Comparison of ENCODE assay signal across 17 cellular contexts in the genomic region with DNA sequence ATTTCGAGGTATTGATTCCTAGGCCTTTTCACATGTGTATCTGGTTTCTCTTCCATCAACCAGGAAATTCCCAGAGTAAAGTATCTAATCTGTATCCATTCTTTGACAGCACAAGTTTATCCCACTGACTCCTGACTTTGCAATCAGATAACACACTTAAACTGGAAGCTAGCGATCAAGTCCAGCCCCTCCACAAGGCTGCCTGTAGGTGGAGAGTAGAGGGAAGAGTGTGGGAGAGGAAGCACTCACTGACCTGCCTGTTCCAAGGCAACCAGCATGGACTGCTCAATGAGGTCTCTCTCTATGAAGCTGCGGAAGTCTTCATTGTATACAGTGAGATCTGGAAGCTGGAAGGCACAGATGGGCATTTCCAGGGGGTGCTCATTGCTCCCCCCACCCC.
"Had no signal": no experiment of that assay in that cellular context is flagged by ENCODE, and none has a peak within 500 bp of the region (broad histone marks: within the 10 kb centered on the region; RNA-seq: fewer than 3 reads in every experiment).

No MANE protein-coding gene starts in this region.

- H3K27ac Mint-ChIP-seq: activated CD4-positive, alpha-beta T cell treated with anti-CD3 and anti-CD28 coated beads for 36 hours; effector memory CD8-positive, alpha-beta T cell; neural progenitor cell; stimulated activated naive CD8-positive, alpha-beta T cell treated with anti-CD3 and anti-CD28 coated beads, Interleukin-15, Interleukin-2, amounts not matched to agents 100 ng/mL and 50 ng/mL, for 24 hours; T-helper 1 cell treated with Interleukin-12 subunit alpha and Interleukin-12 subunit beta and Interleukin-4 antibody, amounts not matched to agents 30 μg/mL and 1 μg/mL, for 36 hours had no signal

- H3K9me3 ChIP-seq: heart right ventricle, lower lobe of right lung, right lobe of liver, upper lobe of left lung had no signal

- H3K27me3 Mint-ChIP-seq: activated CD4-positive, alpha-beta T cell treated with anti-CD3 and anti-CD28 coated beads for 36 hours; effector memory CD8-positive, alpha-beta T cell; stimulated activated naive CD8-positive, alpha-beta T cell treated with anti-CD3 and anti-CD28 coated beads, Interleukin-15, Interleukin-2, amounts not matched to agents 100 ng/mL and 50 ng/mL, for 24 hours had no signal

- H3K4me1 Mint-ChIP-seq: neural progenitor cell had no signal

- H3K4me3 ChIP-seq: heart right ventricle, lower lobe of right lung, neural progenitor cell, right lobe of liver, smooth muscle cell, upper lobe of left lung had no signal

- H3K9ac ChIP-seq: neural progenitor cell had no signal

- H3K4me3 Mint-ChIP-seq: activated CD4-positive, alpha-beta T cell treated with anti-CD3 and anti-CD28 coated beads for 36 hours; effector memory CD8-positive, alpha-beta T cell; neural progenitor cell; stimulated activated naive CD8-positive, alpha-beta T cell treated with anti-CD3 and anti-CD28 coated beads, Interleukin-15, Interleukin-2, amounts not matched to agents 100 ng/mL and 50 ng/mL, for 24 hours; T-helper 1 cell treated with Interleukin-12 subunit alpha and Interleukin-12 subunit beta and Interleukin-4 antibody, amounts not matched to agents 30 μg/mL and 1 μg/mL, for 36 hours had no signal

- H3K27me3 ChIP-seq: neural progenitor cell, right lobe of liver, upper lobe of left lung had no signal

- H3K27ac ChIP-seq: heart right ventricle, lower lobe of right lung, neural progenitor cell, upper lobe of left lung, WERI-Rb-1 had no signal

- DNase-seq: activated CD4-positive, alpha-beta T cell treated with anti-CD3 and anti-CD28 coated beads for 36 hours; activated naive CD4-positive, alpha-beta T cell; anterior cingulate cortex; dermis blood vessel endothelial cell; effector memory CD8-positive, alpha-beta T cell; heart right ventricle; left colon; lower lobe of right lung; midbrain; right lobe of liver; upper lobe of left lung; WERI-Rb-1 had no signal

- H3K9me3 Mint-ChIP-seq: effector memory CD8-positive, alpha-beta T cell; neural progenitor cell; stimulated activated naive CD8-positive, alpha-beta T cell treated with anti-CD3 and anti-CD28 coated beads, Interleukin-15, Interleukin-2, amounts not matched to agents 100 ng/mL and 50 ng/mL, for 24 hours; T-helper 1 cell treated with Interleukin-12 subunit alpha and Interleukin-12 subunit beta and Interleukin-4 antibody, amounts not matched to agents 30 μg/mL and 1 μg/mL, for 36 hours had no signal

- ATAC-seq: activated CD4-positive, alpha-beta T cell treated with anti-CD3 and anti-CD28 coated beads for 36 hours; effector memory CD8-positive, alpha-beta T cell; heart right ventricle; left colon; lower lobe of right lung; SK-N-SH treated with all-trans-retinoic acid at 6 μM for 48 hours had no signal

- H3K36me3 ChIP-seq: neural progenitor cell had no signal

- H3K4me1 ChIP-seq: neural progenitor cell had no signal
